22 cellular contexts compared by ENCODE assay signal in the genomic region with DNA sequence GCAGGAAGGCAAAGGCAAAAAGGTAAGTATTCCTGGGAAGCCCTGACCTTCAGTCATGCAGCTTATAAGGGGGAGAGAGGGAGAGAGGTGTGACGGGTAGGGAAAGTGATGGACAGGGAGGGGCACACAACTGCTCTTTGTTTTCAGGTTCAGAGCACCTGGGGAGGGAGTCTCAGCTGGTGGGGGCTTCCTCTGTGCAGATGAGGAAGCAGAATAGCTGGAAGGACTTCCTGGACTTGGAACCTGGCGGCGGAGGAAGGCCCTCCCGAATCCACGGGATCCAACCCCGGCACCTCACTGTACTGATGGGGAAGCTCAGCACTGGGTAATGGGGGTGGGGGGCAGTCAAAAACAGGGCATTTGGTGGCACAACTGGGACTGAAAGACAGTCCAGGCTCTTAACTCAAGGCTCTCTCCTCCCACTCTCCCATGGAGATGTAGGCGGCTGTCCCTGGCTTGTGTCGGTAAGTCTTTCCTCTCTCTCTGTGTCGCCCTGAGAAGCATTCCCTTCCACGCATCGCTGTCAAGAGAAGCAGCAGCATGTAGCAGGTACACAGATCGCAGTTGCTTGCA. TPM values are rescaled to one million over a fixed set of nuclear protein-coding genes. Genes with fewer than 3 reads are reported as not detected.
A peak's percentile ranks its signal among the peaks of the same experiment; 100 is the strongest.
DNase-seq lines count a peak whose midpoint lies in the region; ATAC-seq and TF ChIP-seq lines count a peak whose summit lies in the region.
"Had no signal": no experiment of that assay in that cellular context is flagged by ENCODE, and none has a peak within 500 bp of the region (broad histone marks: within the 10 kb centered on the region; RNA-seq: fewer than 3 reads in every experiment).

No MANE protein-coding gene starts in this region.

- dilution Hi-C loops in mammary epithelial cell (cut with HindIII; ENCODE audit: low sequenced_read_pairs): no loop called here

- TF ChIP-seq EP300 in sigmoid colon (IDR thresholded peaks at IDR 0.05): no peak

- H3K4me3 ChIP-seq in GM23338 (no peak overlapping the region), mammary epithelial cell (replicated peaks in 1 of 3; ENCODE audit: insufficient read depth in 1 of 3, low read depth in 2 of 3, low read length in 3 of 3) (peak overlapping the region in 2 of 3 experiments; percentile 27 to 43), iPS-20b (ENCODE audit: low read length) (peak overlapping the region; percentile 8; the same call in 1 of the 2 replicates), sigmoid colon (no peak overlapping the region), uterus (no peak overlapping the region)
- H3K4me3 ChIP-seq: A549, adrenal gland, breast epithelium, MG63 had no signal

- BruUV-seq in mammary epithelial cell (replicated peaks; lab: Mats Ljungman, UMichigan): no TSS peak

- H3K27ac ChIP-seq in GM23338 (ENCODE audit: low read depth) (no peak overlapping the region; the same call in 1 of the 2 replicates), mammary epithelial cell (ENCODE audit: insufficient read depth, low read depth, low read length) (peak overlapping the region; percentile 62), iPS-20b (ENCODE audit: low read length) (no peak overlapping the region), sigmoid colon (peak overlapping the region in 3 of 4 donors; percentile 44 to 64 (median 52)), uterus (no peak overlapping the region)
- H3K27ac ChIP-seq: adrenal gland, breast epithelium, WERI-Rb-1 had no signal

- H3K4me2 ChIP-seq in GM23338 (0 out of 2 replicates have a peak overlapping the region, but pooled peaks have one; percentile 15), mammary epithelial cell (ENCODE audit: insufficient read depth, low read depth, low read length) (peak overlapping the region; percentile 80)
- H3K4me2 ChIP-seq: A549 had no signal

- H3K4me1 ChIP-seq in GM23338 (ENCODE audit: insufficient read depth): peaks cover 13% of the 10 kb centered on the region
- H3K4me1 ChIP-seq in mammary epithelial cell (ENCODE audit: insufficient read depth, low read length): peaks cover 16% of the 10 kb centered on the region
- H3K4me1 ChIP-seq in iPS-20b (ENCODE audit: insufficient read depth, low read length): peaks cover 16% of the 10 kb centered on the region; the same call in 1 of the 2 replicates
- H3K4me1 ChIP-seq in sigmoid colon: peaks cover 0 to 24% (median 17%) of the 10 kb centered on the region in 4 donors
- H3K4me1 ChIP-seq in uterus: no peaks in the 10 kb centered on the region
- H3K4me1 ChIP-seq: adrenal gland, breast epithelium had no signal

- H3K27me3 Mint-ChIP-seq in GM23338 (ENCODE audit: insufficient read depth, low read depth, poor library complexity): peaks cover 15% of the 10 kb centered on the region

- no peaks in the 10 kb centered on the region for H3K27me3 ChIP-seq in GM23338 (ENCODE audit: insufficient read depth)
- no peaks in the 10 kb centered on the region for H3K27me3 ChIP-seq in mammary epithelial cell (ENCODE audit: insufficient read depth, low read length)
- no peaks in the 10 kb centered on the region for H3K27me3 ChIP-seq in iPS-20b (ENCODE audit: insufficient read depth, low read length)
- H3K27me3 ChIP-seq in sigmoid colon: no peaks in the 10 kb centered on the region
- H3K27me3 ChIP-seq in uterus: no peaks in the 10 kb centered on the region
- H3K27me3 ChIP-seq: adrenal gland, breast epithelium, MG63 had no signal

- H3K36me3 ChIP-seq in GM23338 (ENCODE audit: insufficient read depth) (no peaks in the 10 kb centered on the region), mammary epithelial cell (ENCODE audit: insufficient read depth, low read length) (no peaks in the 10 kb centered on the region), iPS-20b (ENCODE audit: insufficient read depth, low read depth, low read length) (no peaks in the 10 kb centered on the region), sigmoid colon (no peaks in the 10 kb centered on the region), uterus (no peaks in the 10 kb centered on the region)
- H3K36me3 ChIP-seq: adrenal gland, breast epithelium, MG63, WERI-Rb-1 had no signal

- no peaks in the 10 kb centered on the region for H3K9me2 ChIP-seq in GM23338 (ENCODE audit: insufficient read depth)

- H4K20me1 ChIP-seq in GM23338 (replicated peaks; ENCODE audit: insufficient read depth): no peaks in the 10 kb centered on the region
- no peaks in the 10 kb centered on the region for H4K20me1 ChIP-seq in mammary epithelial cell (ENCODE audit: insufficient read depth, low read length)

- ATAC-seq in GM23338 (peak; percentile 13), GM18858 (IDR thresholded peaks at IDR 0.05; ENCODE audit: unreplicated experiment) (no peak)
- ATAC-seq: T-helper 17 cell had no signal

- H3K27ac Mint-ChIP-seq in GM23338: no peak overlapping the region
- H3K27ac Mint-ChIP-seq: dendritic cell treated with granulocyte-macrophage colony-stimulating factor and Interleukin-4, amounts not matched to agents 40 ng/mL and 50 ng/mL, for 4 days; T-helper 17 cell had no signal

- H2AFZ ChIP-seq in GM23338 (peak overlapping the region; percentile 11; the same call in 1 of the 2 replicates), mammary epithelial cell (ENCODE audit: low read depth, low read length) (peak overlapping the region; percentile 83)

- DNase-seq in GM23338 (ENCODE audit: low spot score): no peak
- DNase-seq in mammary epithelial cell: no peak
- DNase-seq in sigmoid colon: no peak
- no peak for DNase-seq in occipital lobe (lab: John Stamatoyannopoulos, UW)
- DNase-seq in uterus: no peak
- no peak for DNase-seq in hepatic stellate cell (ENCODE audit: low spot score)
- DNase-seq: activated CD4-positive, alpha-beta T cell treated with anti-CD3 and anti-CD28 coated beads, Interleukin-2, amount 50 U/mL, for 4 hours; activated gamma-delta T cell treated with Interleukin-2 at 50 U/mL for 16 hours; Calu3; NCI-H1436 treated with DMSO at 0.1 percent for 48 hours; SIG-M5; stimulated activated CD4-positive, alpha-beta T cell treated with anti-CD3 and anti-CD28 coated beads, Interleukin-4, amount 100 ng/mL, for 24 hours; T-helper 17 cell had no signal

- H3K9me3 Mint-ChIP-seq in GM23338: no peaks in the 10 kb centered on the region; the same call in 2 of the 3 replicates
- H3K9me3 Mint-ChIP-seq: dendritic cell treated with granulocyte-macrophage colony-stimulating factor and Interleukin-4, amounts not matched to agents 40 ng/mL and 50 ng/mL, for 4 days; IgD-negative memory B cell had no signal

- H3K79me2 ChIP-seq in GM23338 (replicated peaks; ENCODE audit: insufficient read depth): no peaks in the 10 kb centered on the region
- H3K79me2 ChIP-seq in mammary epithelial cell (ENCODE audit: insufficient read depth, low read length): no peaks in the 10 kb centered on the region

- WGBS in mammary epithelial cell (ENCODE audit: low coverage, missing lambda C conversion rate): 83% methylated on average over 11 of the region's 12 CpGs
- WGBS in sigmoid colon, 2 donors: 85 to 92% methylated on average over 12 of the region's 12 CpGs

- H3K4me3 Mint-ChIP-seq in GM23338: peak overlapping the region; percentile 17; the same call in 1 of the 3 replicates
- H3K4me3 Mint-ChIP-seq: dendritic cell treated with granulocyte-macrophage colony-stimulating factor and Interleukin-4, amounts not matched to agents 40 ng/mL and 50 ng/mL, for 4 days; IgD-negative memory B cell; T-helper 17 cell had no signal

- no peaks in the 10 kb centered on the region for H3F3A ChIP-seq in GM23338 (replicated peaks; ENCODE audit: low read depth)

- in situ Hi-C loops in mammary epithelial cell (cut with MboI; ENCODE audit: low sequenced_read_pairs in 2 of 2): no loop called here

- CTCF ChIA-PET in mammary epithelial cell (lab: Charles Lee; ENCODE audit: low non-redundant PET): interaction anchor here (0.6 kb wide), 1 partner anchor 95 kb away, joined by 3 read pairs; no protein-coding TSS in a partner anchor

- no peak overlapping the region for H3K9ac ChIP-seq in mammary epithelial cell (ENCODE audit: insufficient read depth, low read length)
- H3K9ac ChIP-seq in iPS-20b (ENCODE audit: low read depth, low read length): no peak overlapping the region

- no peak for TF ChIP-seq POLR2A in sigmoid colon (IDR thresholded peaks at IDR 0.05)
- no peak for TF ChIP-seq POLR2A in uterus (IDR thresholded peaks at IDR 0.05)

- TF ChIP-seq CTCF in GM23338 (conservative IDR thresholded peaks at IDR 0.05; ENCODE audit: low read depth in 2 of 2) (no peak), mammary epithelial cell (conservative IDR thresholded peaks at IDR 0.05 in 1 of 2, IDR thresholded peaks at IDR 0.05 in 1 of 2; ENCODE audit: extremely low read depth in 1 of 2, insufficient read depth in 1 of 2, low read depth in 1 of 2, low read length in 2 of 2) (no peak), sigmoid colon (IDR thresholded peaks at IDR 0.05) (no peak), uterus (IDR thresholded peaks at IDR 0.05) (no peak)

- H3K4me1 Mint-ChIP-seq in GM23338: peaks cover 17% of the 10 kb centered on the region
- H3K4me1 Mint-ChIP-seq: IgD-negative memory B cell, T-helper 17 cell had no signal

- no peaks in the 10 kb centered on the region; the same call in 2 of the 3 replicates for H3K36me3 Mint-ChIP-seq in GM23338 (ENCODE audit: low read depth)
- H3K36me3 Mint-ChIP-seq: IgD-negative memory B cell had no signal

- intact Hi-C loops in mammary epithelial cell (cut with micrococcal nuclease) (no loop called here), sigmoid colon (cut with DNase I) (no loop called here), uterus (cut with DNase I; ENCODE audit: low total_unique reads) (no loop called here)

- H3K9me3 ChIP-seq in mammary epithelial cell (replicated peaks; ENCODE audit: insufficient read depth, low read length) (no peaks in the 10 kb centered on the region), iPS-20b (ENCODE audit: insufficient read depth, low read depth, low read length) (no peaks in the 10 kb centered on the region), sigmoid colon (no peaks in the 10 kb centered on the region), uterus (no peaks in the 10 kb centered on the region)
- H3K9me3 ChIP-seq: A549, adrenal gland, breast epithelium, MG63 had no signal

RNA-seq across cellular contexts. Expression of a gene that starts 11.9 kb away (rescaled TPM):
- 1.5 and 2.2 TPM in 2 replicates for total RNA-seq in GM23338 (2014; rRNA removed; shearing (Covaris generic))
- 0.68 and 1.0 TPM in 2 replicates for polyA plus RNA-seq in GM23338 (2016; fragmentation: Nextera tagmentation; extraction: Ambion mirVana)
- 10 to 100 TPM; 13.3 to 16.5 TPM for total RNA-seq in mammary epithelial cell
- 8.2 TPM for polyA plus RNA-seq in mammary epithelial cell
- polyA minus RNA-seq in mammary epithelial cell: 24.1 TPM
- total RNA-seq in sigmoid colon: 10 to 100 TPM in 1 of 4 donors, 1 to 10 TPM in 3; 4.3 to 13.6 (median 8.0) TPM
- polyA plus RNA-seq in sigmoid colon: 1 to 10 TPM; 3.6 to 5.7 (median 4.6) TPM
- total RNA-seq in occipital lobe: 13.9 TPM
- 1 to 10 TPM in 3 of 4 donors, under 1 TPM in 1; 0.59 to 9.3 (median 6.1) TPM for total RNA-seq in uterus
- polyA plus RNA-seq: IgD-negative memory B cell had no signal

Comparison
In these comparisons a context has a peak if more than half of its experiments do, and no peak if none do; other contexts are left out.
1. H3K27ac ChIP-seq: peak in mammary epithelial cell (single experiment) and sigmoid colon (3 of 4); none in GM23338 (single experiment), iPS-20b (single experiment) and uterus (0 of 2).
2. H3K4me3 ChIP-seq: peak in mammary epithelial cell (2 of 3) and iPS-20b (single experiment); none in GM23338 (single experiment), sigmoid colon (0 of 4) and uterus (0 of 2).